In genomic region chr5:80227979-80228596, GRCh38 we compare ENCODE assay signal across 28 cellular contexts. TPM values are rescaled to one million over a fixed set of nuclear protein-coding genes. Genes with fewer than 3 reads are reported as not detected.
DNase-seq lines count a peak whose midpoint lies in the region; ATAC-seq and TF ChIP-seq lines count a peak whose summit lies in the region.
"Had no signal": no experiment of that assay in that cellular context is flagged by ENCODE, and none has a peak within 500 bp of the region (broad histone marks: within the 10 kb centered on the region; RNA-seq: fewer than 3 reads in every experiment).

No MANE protein-coding gene starts in this region.

- TF ChIP-seq CTCF in liver (IDR thresholded peaks at IDR 0.05; ENCODE audit: low read depth, low read length, missing input control): no peak

- intact Hi-C loops in activated CD4-positive, alpha-beta memory T cell treated with anti-CD3 and anti-CD28 coated beads for 36 hours (cut with micrococcal nuclease): no loop called here

- no peak for TF ChIP-seq RAD21 in liver (IDR thresholded peaks at IDR 0.05)

- POLR2A ChIA-PET in activated CD4-positive, alpha-beta memory T cell treated with anti-CD3 and anti-CD28 coated beads for 36 hours (lab: Charles Lee): no interaction called here
- POLR2A ChIA-PET in activated CD4-positive, alpha-beta memory T cell treated with anti-CD3 and anti-CD28 coated beads, Interleukin-2, amount 10 ng/mL, durations not matched to agents 7 days and 5 days (lab: Charles Lee): interaction anchor here (1.1 to 1.6 kb wide), 2 partner anchors 26 to 29 kb away, joined by 5 read pairs; partner anchors contain the start of gene SERINC5

- H3K9me3 ChIP-seq in CD4-positive, CD25-positive, alpha-beta regulatory T cell (ENCODE audit: control insufficient read depth in 2 of 2, low read length in 2 of 2): no peaks in the 10 kb centered on the region
- H3K9me3 ChIP-seq in T-helper 17 cell (ENCODE audit: control insufficient read depth, low read length, poor library complexity, severe bottlenecking) (no peaks in the 10 kb centered on the region), liver (ENCODE audit: control insufficient read depth in 4 of 4, low read length in 3 of 4) (no peaks in the 10 kb centered on the region)
- H3K9me3 ChIP-seq: esophagus muscularis mucosa, left ventricle myocardium inferior, Peyer's patch, right atrium auricular region, testis, vagina had no signal

- H3K4me1 Mint-ChIP-seq in activated CD4-positive, alpha-beta memory T cell treated with anti-CD3 and anti-CD28 coated beads for 36 hours (ENCODE audit: low read depth): peaks cover 65% of the 10 kb centered on the region
- H3K4me1 Mint-ChIP-seq in activated CD4-positive, alpha-beta memory T cell treated with anti-CD3 and anti-CD28 coated beads, Interleukin-2, amount 10 ng/mL, durations not matched to agents 7 days and 5 days: peaks cover 42% of the 10 kb centered on the region
- peaks cover 17 to 77% (median 37%) of the 10 kb centered on the region in 4 donors for H3K4me1 Mint-ChIP-seq in CD4-positive, CD25-positive, alpha-beta regulatory T cell
- peaks cover 35% of the 10 kb centered on the region for H3K4me1 Mint-ChIP-seq in T-helper 17 cell

- no peak overlapping the region for H3K4me3 ChIP-seq in CD4-positive, CD25-positive, alpha-beta regulatory T cell (ENCODE audit: low read depth, low read length)
- peak overlapping the region in 2 of 3 donors; percentile 30 to 35 for H3K4me3 ChIP-seq in liver (ENCODE audit: low read depth in 1 of 3, low read length in 3 of 3)
- H3K4me3 ChIP-seq: esophagus muscularis mucosa, left ventricle myocardium inferior, Peyer's patch, right atrium auricular region, testis, vagina had no signal

- ATAC-seq in CD4-positive, CD25-positive, alpha-beta regulatory T cell (ENCODE audit: low read depth in 2 of 2): no peak
- ATAC-seq in T-helper 17 cell (no peak), HG02763 (IDR thresholded peaks at IDR 0.05; ENCODE audit: unreplicated experiment) (no peak)
- ATAC-seq: foreskin keratinocyte had no signal

- H3K27ac ChIP-seq in CD4-positive, CD25-positive, alpha-beta regulatory T cell (ENCODE audit: insufficient read depth, low read length, poor library complexity, severe bottlenecking): no peak overlapping the region
- H3K27ac ChIP-seq in liver (ENCODE audit: low read depth in 1 of 2, low read length in 2 of 2): peak overlapping the region; percentile 62 to 91
- H3K27ac ChIP-seq: esophagus muscularis mucosa, foreskin keratinocyte, left ventricle myocardium inferior, Peyer's patch, right atrium auricular region, testis, vagina had no signal

- no peaks in the 10 kb centered on the region for H3K9me3 Mint-ChIP-seq in activated CD4-positive, alpha-beta memory T cell treated with anti-CD3 and anti-CD28 coated beads for 36 hours
- no peaks in the 10 kb centered on the region for H3K9me3 Mint-ChIP-seq in activated CD4-positive, alpha-beta memory T cell treated with anti-CD3 and anti-CD28 coated beads, Interleukin-2, amount 10 ng/mL, durations not matched to agents 7 days and 5 days
- no peaks in the 10 kb centered on the region for H3K9me3 Mint-ChIP-seq in CD4-positive, CD25-positive, alpha-beta regulatory T cell
- H3K9me3 Mint-ChIP-seq: brain had no signal

- no peaks in the 10 kb centered on the region for H3K27me3 Mint-ChIP-seq in activated CD4-positive, alpha-beta memory T cell treated with anti-CD3 and anti-CD28 coated beads for 36 hours
- no peaks in the 10 kb centered on the region for H3K27me3 Mint-ChIP-seq in activated CD4-positive, alpha-beta memory T cell treated with anti-CD3 and anti-CD28 coated beads, Interleukin-2, amount 10 ng/mL, durations not matched to agents 7 days and 5 days
- no peaks in the 10 kb centered on the region for H3K27me3 Mint-ChIP-seq in CD4-positive, CD25-positive, alpha-beta regulatory T cell
- no peaks in the 10 kb centered on the region for H3K27me3 Mint-ChIP-seq in T-helper 17 cell
- H3K27me3 Mint-ChIP-seq: brain had no signal

- peaks cover 20% of the 10 kb centered on the region for H3K4me1 ChIP-seq in CD4-positive, CD25-positive, alpha-beta regulatory T cell (ENCODE audit: control insufficient read depth, insufficient read depth, low read length, poor library complexity, severe bottlenecking)
- H3K4me1 ChIP-seq in liver (ENCODE audit: control insufficient read depth in 4 of 4, insufficient read depth in 4 of 4, low read length in 3 of 4): peaks cover 4 to 29% (median 23%) of the 10 kb centered on the region in 4 donors
- H3K4me1 ChIP-seq: foreskin keratinocyte had no signal

- 49% methylated on average over 4 of the region's 4 CpGs for WGBS in liver

- peaks cover 13% of the 10 kb centered on the region for H3K36me3 Mint-ChIP-seq in activated CD4-positive, alpha-beta memory T cell treated with anti-CD3 and anti-CD28 coated beads for 36 hours
- peaks cover 35% of the 10 kb centered on the region for H3K36me3 Mint-ChIP-seq in activated CD4-positive, alpha-beta memory T cell treated with anti-CD3 and anti-CD28 coated beads, Interleukin-2, amount 10 ng/mL, durations not matched to agents 7 days and 5 days (ENCODE audit: low read depth)
- peaks cover 22% of the 10 kb centered on the region for H3K36me3 Mint-ChIP-seq in CD4-positive, CD25-positive, alpha-beta regulatory T cell
- H3K36me3 Mint-ChIP-seq in T-helper 17 cell (ENCODE audit: low read depth): peaks cover 4% of the 10 kb centered on the region

- H3K27ac Mint-ChIP-seq in activated CD4-positive, alpha-beta memory T cell treated with anti-CD3 and anti-CD28 coated beads for 36 hours: peak overlapping the region; percentile 74
- H3K27ac Mint-ChIP-seq in activated CD4-positive, alpha-beta memory T cell treated with anti-CD3 and anti-CD28 coated beads, Interleukin-2, amount 10 ng/mL, durations not matched to agents 7 days and 5 days: no peak overlapping the region
- peak overlapping the region in 2 of 3 donors; percentile 30 to 89 for H3K27ac Mint-ChIP-seq in CD4-positive, CD25-positive, alpha-beta regulatory T cell
- H3K27ac Mint-ChIP-seq in T-helper 17 cell: peak overlapping the region; percentile 76

- DNase-seq in activated CD4-positive, alpha-beta memory T cell treated with anti-CD3 and anti-CD28 coated beads for 36 hours: peak; percentile 4
- DNase-seq in activated CD4-positive, alpha-beta memory T cell treated with anti-CD3 and anti-CD28 coated beads, Interleukin-2, amount 10 ng/mL, durations not matched to agents 7 days and 5 days: no peak
- DNase-seq in CD4-positive, CD25-positive, alpha-beta regulatory T cell: no peak
- no peak for DNase-seq in T-helper 17 cell
- DNase-seq in DMS 273 treated with DMSO at 0.1 percent for 48 hours (lab: John Stamatoyannopoulos, UW): no peak
- DNase-seq in epidermal melanocyte (ENCODE audit: insufficient read length, low spot score): no peak
- DNase-seq: activated CD4-positive, alpha-beta T cell treated with anti-CD3 and anti-CD28 coated beads, Interleukin-2, amount 50 U/mL, for 4 hours; activated CD8-positive, alpha-beta memory T cell treated with anti-CD3 and anti-CD28 coated beads, Interleukin-2, amount 50 U/mL, for 48 hours; cerebellar nuclear complex; dermis blood vessel endothelial cell; DMS53; foreskin keratinocyte; head of caudate nucleus; left ventricle myocardium inferior; NCI-H2029 treated with DMSO at 0.1 percent for 48 hours; NCI-H526 treated with DMSO at 0.1 percent for 48 hours; Peyer's patch; SHP77 treated with DMSO at 0.1 percent for 48 hours; stimulated activated CD4-positive, alpha-beta T cell treated with anti-CD3 and anti-CD28 coated beads, Interleukin-1b, Interleukin-23, amount 100 ng/mL, for 48 hours; stimulated activated naive CD4-positive, alpha-beta T cell treated with Interleukin-2 at 50 U/mL for 16 hours; T1000; testis had no signal

- no peaks in the 10 kb centered on the region for H3K27me3 ChIP-seq in CD4-positive, CD25-positive, alpha-beta regulatory T cell (ENCODE audit: control insufficient read depth, insufficient read depth, low read length)
- no peaks in the 10 kb centered on the region for H3K27me3 ChIP-seq in liver (ENCODE audit: control insufficient read depth in 4 of 4, insufficient read depth in 4 of 4, low read length in 3 of 4)
- H3K27me3 ChIP-seq: esophagus muscularis mucosa, foreskin keratinocyte, Peyer's patch, right atrium auricular region, testis, vagina had no signal

- no peaks in the 10 kb centered on the region for H3K36me3 ChIP-seq in CD4-positive, CD25-positive, alpha-beta regulatory T cell (ENCODE audit: control insufficient read depth, insufficient read depth, low read length)
- no peaks in the 10 kb centered on the region for H3K36me3 ChIP-seq in liver (ENCODE audit: control insufficient read depth in 4 of 4, insufficient read depth in 3 of 4, low read depth in 1 of 4, low read length in 3 of 4)
- H3K36me3 ChIP-seq: esophagus muscularis mucosa, left ventricle myocardium inferior, Peyer's patch, right atrium auricular region, vagina had no signal

- CTCF ChIA-PET in activated CD4-positive, alpha-beta memory T cell treated with anti-CD3 and anti-CD28 coated beads for 36 hours (lab: Charles Lee): interaction anchor here (1.1 kb wide), 1 partner anchor 136 kb away, joined by 3 read pairs; no protein-coding TSS in a partner anchor
- CTCF ChIA-PET in activated CD4-positive, alpha-beta memory T cell treated with anti-CD3 and anti-CD28 coated beads, Interleukin-2, amount 10 ng/mL, durations not matched to agents 7 days and 5 days (lab: Charles Lee): no interaction called here

- no peak overlapping the region for H3K4me3 Mint-ChIP-seq in activated CD4-positive, alpha-beta memory T cell treated with anti-CD3 and anti-CD28 coated beads for 36 hours
- H3K4me3 Mint-ChIP-seq in activated CD4-positive, alpha-beta memory T cell treated with anti-CD3 and anti-CD28 coated beads, Interleukin-2, amount 10 ng/mL, durations not matched to agents 7 days and 5 days: no peak overlapping the region
- peak overlapping the region in 1 of 4 donors; percentile 21 for H3K4me3 Mint-ChIP-seq in CD4-positive, CD25-positive, alpha-beta regulatory T cell
- H3K4me3 Mint-ChIP-seq in T-helper 17 cell: no peak overlapping the region
- H3K4me3 Mint-ChIP-seq: brain had no signal

- no peak overlapping the region for H3K9ac ChIP-seq in liver (ENCODE audit: low read depth in 1 of 2, low read length in 2 of 2)

TF ChIP-seq in liver, 16 proteins besides CTCF, POLR2A, EP300 and RAD21 (continues in another document):
- no peak for TF ChIP-seq ATF3 (IDR thresholded peaks at IDR 0.05)
- TF ChIP-seq GABPA (IDR thresholded peaks at IDR 0.05 in 1 of 2, conservative IDR thresholded peaks at IDR 0.05 in 1 of 2): no peak
- TF ChIP-seq TAF1 (conservative IDR thresholded peaks at IDR 0.05): peak; percentile 29

RNA-seq across cellular contexts. Expression of gene SERINC5, which starts 27.8 kb away (rescaled TPM):
- 10 to 100 TPM; 42.8 to 48.0 TPM for total RNA-seq in activated CD4-positive, alpha-beta memory T cell treated with anti-CD3 and anti-CD28 coated beads for 36 hours
- total RNA-seq in activated CD4-positive, alpha-beta memory T cell treated with anti-CD3 and anti-CD28 coated beads, Interleukin-2, amount 10 ng/mL, durations not matched to agents 7 days and 5 days: 10 to 100 TPM; 59.1 to 60.6 TPM
- 80.3 TPM for total RNA-seq in CD4-positive, CD25-positive, alpha-beta regulatory T cell
- 10 to 100 TPM; 12.7 to 21.5 (median 14.9) TPM for polyA plus RNA-seq in CD4-positive, CD25-positive, alpha-beta regulatory T cell
- total RNA-seq in T-helper 17 cell (100 to 1,000 TPM; 118 to 119 TPM), liver (10 to 100 TPM; 37.4 to 82.3 TPM)
- 10 to 100 TPM; 22.2 to 26.6 TPM for polyA plus RNA-seq in liver
